Comparison of ENCODE assay signal across 9 cellular contexts in genomic region chr15:44720000-44720435, GRCh38. TPM values are rescaled to one million over a fixed set of nuclear protein-coding genes. Genes with fewer than 3 reads are reported as not detected.
DNase-seq lines count a peak whose midpoint lies in the region; ATAC-seq and TF ChIP-seq lines count a peak whose summit lies in the region.
"Not testable (repeated sequence)": the region's sequence is repeated elsewhere in the genome, so short reads cannot be mapped to it uniquely, and the experiment has no call there.
"Had no signal": no experiment of that assay in that cellular context is flagged by ENCODE, and none has a peak within 500 bp of the region (broad histone marks: within the 10 kb centered on the region; RNA-seq: fewer than 3 reads in every experiment).

No MANE protein-coding gene starts in this region.

- not testable (repeated sequence) for H2AFZ ChIP-seq in OCI-LY7 (ENCODE audit: low read length)

- TF ChIP-seq CTCF in OCI-LY7 (conservative IDR thresholded peaks at IDR 0.05; ENCODE audit: low read length), result not testable (repeated sequence)

- H3K27me3 ChIP-seq in CD8-positive, alpha-beta memory T cell (ENCODE audit: insufficient read depth, low read length, poor library complexity, severe bottlenecking), result not testable (repeated sequence)

- ATAC-seq in GM19463 (IDR thresholded peaks at IDR 0.05; ENCODE audit: unreplicated experiment) (peak; percentile 3), esophagus mucosa (peak; percentile 9)
- ATAC-seq in activated CD8-positive, alpha-beta T cell treated with anti-CD3 and anti-CD28 coated beads, Interleukin-2, amount 10 ng/mL, durations not matched to agents 7 days and 5 days, result not testable (repeated sequence)

- CTCF ChIA-PET in CD8-positive, alpha-beta memory T cell (lab: Charles Lee), result interaction anchor here (1.0 to 19.5 kb wide), 5 partner anchors 9 to 55 kb away, joined by 3 to 478 read pairs (median 156); partner anchors contain the start of genes B2M, PATL2, SPG11 and TRIM69
- CTCF ChIA-PET in OCI-LY7 (lab: Charles Lee; ENCODE audit: unreplicated experiment), result not testable (repeated sequence)
- CTCF ChIA-PET in activated CD8-positive, alpha-beta T cell treated with anti-CD3 and anti-CD28 coated beads, Interleukin-2, amount 10 ng/mL, durations not matched to agents 7 days and 5 days (lab: Charles Lee), result interaction anchor here (2.7 to 18.3 kb wide), 3 partner anchors 10 to 52 kb away, joined by 25 to 476 read pairs (median 301); partner anchors contain the start of genes SPG11 and TRIM69
- CTCF ChIA-PET in activated naive CD4-positive, alpha-beta T cell treated with anti-CD3 and anti-CD28 coated beads, Interleukin-2, amount 10 ng/mL, durations not matched to agents 7 days and 5 days (lab: Charles Lee), result interaction anchor here (1.5 to 13.2 kb wide), 3 partner anchors 12 to 75 kb away, joined by 3 to 282 read pairs (median 47); partner anchors contain the start of genes SPG11 and TRIM69

- peak overlapping the region; percentile 88 to 100 (median 94) for H3K27ac Mint-ChIP-seq in CD8-positive, alpha-beta memory T cell
- H3K27ac Mint-ChIP-seq in activated CD8-positive, alpha-beta T cell treated with anti-CD3 and anti-CD28 coated beads, Interleukin-2, amount 10 ng/mL, durations not matched to agents 7 days and 5 days, result peak overlapping the region; percentile 94
- peak overlapping the region; percentile 97 for H3K27ac Mint-ChIP-seq in activated naive CD4-positive, alpha-beta T cell treated with anti-CD3 and anti-CD28 coated beads, Interleukin-2, amount 10 ng/mL, durations not matched to agents 7 days and 5 days

- H3K4me1 ChIP-seq in CD8-positive, alpha-beta memory T cell (ENCODE audit: insufficient read depth, low read length), result peaks cover 97% of the 10 kb centered on the region
- peaks cover 86% of the 10 kb centered on the region for H3K4me1 ChIP-seq in OCI-LY7 (ENCODE audit: insufficient read depth, low read length, poor library complexity, severe bottlenecking)

- not testable (repeated sequence) for H3K27ac ChIP-seq in CD8-positive, alpha-beta memory T cell (ENCODE audit: low read depth, low read length)
- H3K27ac ChIP-seq in OCI-LY7 (ENCODE audit: low read depth, low read length, poor library complexity, severe bottlenecking), result peak overlapping the region; percentile 85

- peaks cover 22 to 48% (median 24%) of the 10 kb centered on the region in 3 donors for H3K36me3 Mint-ChIP-seq in CD8-positive, alpha-beta memory T cell
- peaks cover 58% of the 10 kb centered on the region for H3K36me3 Mint-ChIP-seq in activated CD8-positive, alpha-beta T cell treated with anti-CD3 and anti-CD28 coated beads, Interleukin-2, amount 10 ng/mL, durations not matched to agents 7 days and 5 days (ENCODE audit: low read depth)
- H3K36me3 Mint-ChIP-seq in activated naive CD4-positive, alpha-beta T cell treated with anti-CD3 and anti-CD28 coated beads, Interleukin-2, amount 10 ng/mL, durations not matched to agents 7 days and 5 days, result peaks cover 47% of the 10 kb centered on the region

- H3K79me2 ChIP-seq in OCI-LY7 (ENCODE audit: insufficient read depth, low read depth, low read length), result peaks cover 17% of the 10 kb centered on the region

- not testable (repeated sequence) for H3K4me3 ChIP-seq in CD8-positive, alpha-beta memory T cell (ENCODE audit: low read length); OCI-LY7 (ENCODE audit: low read depth, low read length, poor library complexity, severe bottlenecking)

- not testable (repeated sequence) for H3K4me2 ChIP-seq in OCI-LY7 (ENCODE audit: low read length)

- H3K9me3 Mint-ChIP-seq in CD8-positive, alpha-beta memory T cell; activated CD8-positive, alpha-beta T cell treated with anti-CD3 and anti-CD28 coated beads, Interleukin-2, amount 10 ng/mL, durations not matched to agents 7 days and 5 days (ENCODE audit: insufficient read depth); activated naive CD4-positive, alpha-beta T cell treated with anti-CD3 and anti-CD28 coated beads, Interleukin-2, amount 10 ng/mL, durations not matched to agents 7 days and 5 days: not testable (repeated sequence)

- H4K20me1 ChIP-seq in OCI-LY7 (ENCODE audit: insufficient read depth, low read length), result peaks cover 13% of the 10 kb centered on the region

- H3K9me3 ChIP-seq in CD8-positive, alpha-beta memory T cell (ENCODE audit: low read length); OCI-LY7 (ENCODE audit: low read length): not testable (repeated sequence)

- not testable (repeated sequence) for H3K9me2 ChIP-seq in OCI-LY7 (ENCODE audit: insufficient read depth, low read length)

- intact Hi-C loops in OCI-LY7 (cut with micrococcal nuclease; ENCODE audit: unreplicated experiment), result not testable (repeated sequence)

- not testable (repeated sequence) for BruUV-seq in OCI-LY7 (replicated peaks; lab: Mats Ljungman, UMichigan)

- peak overlapping the region; percentile 33 to 85 (median 60) for H3K4me3 Mint-ChIP-seq in CD8-positive, alpha-beta memory T cell
- H3K4me3 Mint-ChIP-seq in activated CD8-positive, alpha-beta T cell treated with anti-CD3 and anti-CD28 coated beads, Interleukin-2, amount 10 ng/mL, durations not matched to agents 7 days and 5 days, result peak overlapping the region; percentile 23
- H3K4me3 Mint-ChIP-seq in activated naive CD4-positive, alpha-beta T cell treated with anti-CD3 and anti-CD28 coated beads, Interleukin-2, amount 10 ng/mL, durations not matched to agents 7 days and 5 days, result peak overlapping the region; percentile 4

- H3K27me3 Mint-ChIP-seq in CD8-positive, alpha-beta memory T cell; activated CD8-positive, alpha-beta T cell treated with anti-CD3 and anti-CD28 coated beads, Interleukin-2, amount 10 ng/mL, durations not matched to agents 7 days and 5 days (ENCODE audit: low read depth); activated naive CD4-positive, alpha-beta T cell treated with anti-CD3 and anti-CD28 coated beads, Interleukin-2, amount 10 ng/mL, durations not matched to agents 7 days and 5 days: not testable (repeated sequence)

- POLR2A ChIA-PET in CD8-positive, alpha-beta memory T cell (lab: Charles Lee), result interaction anchor here (1.1 to 15.9 kb wide), 5 partner anchors 7 to 78 kb away, joined by 3 to 728 read pairs (median 83); partner anchors contain the start of genes B2M, PATL2, SPG11 and TRIM69
- POLR2A ChIA-PET in OCI-LY7 (lab: Charles Lee), result interaction anchor here (0.9 kb wide), 1 partner anchor 18 kb away, joined by 4 read pairs; no protein-coding TSS in a partner anchor
- POLR2A ChIA-PET in activated CD8-positive, alpha-beta T cell treated with anti-CD3 and anti-CD28 coated beads, Interleukin-2, amount 10 ng/mL, durations not matched to agents 7 days and 5 days (lab: Charles Lee), result interaction anchor here (0.6 to 21.4 kb wide), 6 partner anchors 5 to 141 kb away, joined by 3 to 2005 read pairs (median 997); partner anchors contain the start of genes B2M, PATL2, SPG11 and TRIM69

- peak in 1 of 5 donors; percentile 65 for DNase-seq in CD8-positive, alpha-beta memory T cell
- DNase-seq in OCI-LY7 (ENCODE audit: low spot score); activated CD8-positive, alpha-beta T cell treated with anti-CD3 and anti-CD28 coated beads, Interleukin-2, amount 10 ng/mL, durations not matched to agents 7 days and 5 days: not testable (repeated sequence)
- peak; percentile 52 for DNase-seq in activated naive CD4-positive, alpha-beta T cell treated with anti-CD3 and anti-CD28 coated beads, Interleukin-2, amount 10 ng/mL, durations not matched to agents 7 days and 5 days
- peak; percentile 33 to 42 for DNase-seq in stimulated activated CD4-positive, alpha-beta T cell treated with anti-CD3 and anti-CD28 coated beads, Interleukin-2, amount 100 ng/mL, for 24 hours

- H3K4me1 Mint-ChIP-seq in CD8-positive, alpha-beta memory T cell, result peaks cover 85 to 96% (median 90%) of the 10 kb centered on the region in 3 donors
- peaks cover 92% of the 10 kb centered on the region for H3K4me1 Mint-ChIP-seq in activated CD8-positive, alpha-beta T cell treated with anti-CD3 and anti-CD28 coated beads, Interleukin-2, amount 10 ng/mL, durations not matched to agents 7 days and 5 days (ENCODE audit: low read depth)
- H3K4me1 Mint-ChIP-seq in activated naive CD4-positive, alpha-beta T cell treated with anti-CD3 and anti-CD28 coated beads, Interleukin-2, amount 10 ng/mL, durations not matched to agents 7 days and 5 days, result peaks cover 94% of the 10 kb centered on the region

- H3K36me3 ChIP-seq in CD8-positive, alpha-beta memory T cell (ENCODE audit: insufficient read depth, low read length), result peaks cover 36% of the 10 kb centered on the region
- H3K36me3 ChIP-seq in OCI-LY7 (ENCODE audit: insufficient read depth, low read length), result peaks cover 52% of the 10 kb centered on the region

RNA-seq across cellular contexts. Expression of gene B2M, which starts 8.7 kb away (rescaled TPM):
- 1,000 to 10,000 TPM; 4,597 to 4,837 TPM for total RNA-seq in CD8-positive, alpha-beta memory T cell
- polyA plus RNA-seq in CD8-positive, alpha-beta memory T cell, result 38,920 TPM
- total RNA-seq in OCI-LY7 (2014; rRNA removed; shearing (Covaris generic)), result 1,738 and 1,761 TPM in 2 replicates
- total RNA-seq in OCI-LY7 (2022), result 1,161 and 1,369 TPM in 2 replicates
- total RNA-seq in activated CD8-positive, alpha-beta T cell treated with anti-CD3 and anti-CD28 coated beads, Interleukin-2, amount 10 ng/mL, durations not matched to agents 7 days and 5 days, result 1,000 to 10,000 TPM; 6,300 to 6,473 TPM
- 469 TPM for total RNA-seq in esophagus mucosa

RNA-seq across cellular contexts. Expression of gene PATL2, which starts 8.9 kb away (rescaled TPM):
- 1 to 10 TPM; 7.7 to 9.1 TPM for total RNA-seq in CD8-positive, alpha-beta memory T cell
- polyA plus RNA-seq in CD8-positive, alpha-beta memory T cell, result 19.8 TPM
- 1.1 and 4.8 TPM in 2 replicates for total RNA-seq in OCI-LY7 (2014; rRNA removed; shearing (Covaris generic))
- total RNA-seq in OCI-LY7 (2022) (8.6 and 8.8 TPM in 2 replicates), esophagus mucosa (1.2 TPM)
- total RNA-seq in activated CD8-positive, alpha-beta T cell treated with anti-CD3 and anti-CD28 coated beads, Interleukin-2, amount 10 ng/mL, durations not matched to agents 7 days and 5 days, result 10 to 100 TPM; 27.4 to 29.6 TPM
- total RNA-seq: lung microvascular endothelial cell, temporal lobe had no signal

RNA-seq across cellular contexts. Expression of gene TRIM69, which starts 16.3 kb away (rescaled TPM):
- 10 to 100 TPM; 70.8 to 73.8 TPM for total RNA-seq in CD8-positive, alpha-beta memory T cell
- 37.0 TPM for polyA plus RNA-seq in CD8-positive, alpha-beta memory T cell
- total RNA-seq in OCI-LY7 (2014; rRNA removed; shearing (Covaris generic)), result 9.8 and 16.3 TPM in 2 replicates
- total RNA-seq in OCI-LY7 (2022) (29.1 and 33.7 TPM in 2 replicates), esophagus mucosa (17.9 TPM)
- 10 to 100 TPM; 53.0 to 59.5 TPM for total RNA-seq in activated CD8-positive, alpha-beta T cell treated with anti-CD3 and anti-CD28 coated beads, Interleukin-2, amount 10 ng/mL, durations not matched to agents 7 days and 5 days

RNA-seq across cellular contexts. Expression of gene SPG11, which starts 56.6 kb away (rescaled TPM):
- 10 to 100 TPM; 60.8 to 62.1 TPM for total RNA-seq in CD8-positive, alpha-beta memory T cell
- 32.0 TPM for polyA plus RNA-seq in CD8-positive, alpha-beta memory T cell
- 65.2 and 69.1 TPM in 2 replicates for total RNA-seq in OCI-LY7 (2014; rRNA removed; shearing (Covaris generic))
- 92.8 and 126 TPM in 2 replicates for total RNA-seq in OCI-LY7 (2022)
- total RNA-seq in activated CD8-positive, alpha-beta T cell treated with anti-CD3 and anti-CD28 coated beads, Interleukin-2, amount 10 ng/mL, durations not matched to agents 7 days and 5 days, result 10 to 100 TPM; 73.8 to 75.8 TPM
- total RNA-seq in esophagus mucosa, result 57.9 TPM

Comparison
In these comparisons a context has a peak if more than half of its experiments do, and no peak if none do; other contexts are left out.
1. H3K4me3 Mint-ChIP-seq: peak in every context shown above with its lines; median percentile 60 in CD8-positive, alpha-beta memory T cell; 23 in activated CD8-positive, alpha-beta T cell treated with anti-CD3 and anti-CD28 coated beads, Interleukin-2, amount 10 ng/mL, durations not matched to agents 7 days and 5 days; 4 in activated naive CD4-positive, alpha-beta T cell treated with anti-CD3 and anti-CD28 coated beads, Interleukin-2, amount 10 ng/mL, durations not matched to agents 7 days and 5 days.